Comparison of ENCODE assay signal across 15 cellular contexts in genomic region chr5:33284681-33285080, GRCh38.
A peak's percentile ranks its signal among the peaks of the same experiment; 100 is the strongest.
DNase-seq lines count a peak whose midpoint lies in the region; ATAC-seq, FAIRE-seq and TF ChIP-seq lines count a peak whose summit lies in the region.
"Had no signal": no experiment of that assay in that cellular context is flagged by ENCODE, and none has a peak within 500 bp of the region (broad histone marks: within the 10 kb centered on the region; RNA-seq: fewer than 3 reads in every experiment).

No MANE protein-coding gene starts in this region.

- H3K4me1 Mint-ChIP-seq in astrocyte (ENCODE audit: low read depth, unreplicated experiment): no peaks in the 10 kb centered on the region
- H3K4me1 Mint-ChIP-seq: CD4-positive, CD25-positive, alpha-beta regulatory T cell; H9 had no signal

- no peaks in the 10 kb centered on the region for H4K20me1 ChIP-seq in astrocyte (ENCODE audit: insufficient read depth, low read length)
- H4K20me1 ChIP-seq in smooth muscle cell (ENCODE audit: low read depth): no peaks in the 10 kb centered on the region
- H4K20me1 ChIP-seq: BLaER1 treated with 17β-estradiol and CSF1 and Interleukin-3, amounts not matched to agents 10 nM and 100 nM had no signal

- H3K36me3 ChIP-seq in left ventricle myocardium inferior (no peaks in the 10 kb centered on the region), astrocyte (ENCODE audit: insufficient read depth, low read length) (no peaks in the 10 kb centered on the region), smooth muscle cell (ENCODE audit: low read depth) (no peaks in the 10 kb centered on the region)
- H3K36me3 ChIP-seq: BLaER1 treated with 17β-estradiol and CSF1 and Interleukin-3, amounts not matched to agents 10 nM and 100 nM had no signal

- FAIRE-seq in astrocyte (lab: Jason Lieb, UNC): no peak

- H3K4me3 ChIP-seq in left ventricle myocardium inferior: no peak overlapping the region
- no peak overlapping the region for H3K4me3 ChIP-seq in astrocyte (ENCODE audit: insufficient read depth, low read depth, low read length)
- H3K4me3 ChIP-seq in fibroblast of pulmonary artery (replicated peaks; ENCODE audit: low read depth, low read length): no peak overlapping the region
- H3K4me3 ChIP-seq in smooth muscle cell: no peak overlapping the region
- H3K4me3 ChIP-seq: BLaER1 treated with 17β-estradiol and CSF1 and Interleukin-3, amounts not matched to agents 10 nM and 100 nM; GM23248 had no signal

- H3F3A ChIP-seq in smooth muscle cell (ENCODE audit: low read depth): peaks cover 3% of the 10 kb centered on the region

- no peaks in the 10 kb centered on the region for H3K79me2 ChIP-seq in astrocyte (ENCODE audit: insufficient read depth, low read length)
- no peaks in the 10 kb centered on the region for H3K79me2 ChIP-seq in smooth muscle cell (ENCODE audit: low read depth)

- no peaks in the 10 kb centered on the region for H3K9me3 Mint-ChIP-seq in astrocyte (ENCODE audit: unreplicated experiment)
- H3K9me3 Mint-ChIP-seq: H9 had no signal

- H3K27ac ChIP-seq in left ventricle myocardium inferior (replicated peaks) (peak overlapping the region; percentile 31), astrocyte (ENCODE audit: low read depth, low read length) (no peak overlapping the region), smooth muscle cell (ENCODE audit: low read depth) (no peak overlapping the region)
- H3K27ac ChIP-seq: BLaER1 treated with 17β-estradiol and CSF1 and Interleukin-3, amounts not matched to agents 10 nM and 100 nM; GM23248 had no signal

- H3K27me3 ChIP-seq in left ventricle myocardium inferior (ENCODE audit: low read depth): no peaks in the 10 kb centered on the region
- H3K27me3 ChIP-seq in astrocyte (ENCODE audit: insufficient read depth, low read length): no peaks in the 10 kb centered on the region
- no peaks in the 10 kb centered on the region for H3K27me3 ChIP-seq in smooth muscle cell (ENCODE audit: low read depth)
- H3K27me3 ChIP-seq: BLaER1 treated with 17β-estradiol and CSF1 and Interleukin-3, amounts not matched to agents 10 nM and 100 nM had no signal

- H3K27me3 Mint-ChIP-seq in astrocyte (ENCODE audit: low read depth, unreplicated experiment): no peaks in the 10 kb centered on the region
- H3K27me3 Mint-ChIP-seq: CD4-positive, CD25-positive, alpha-beta regulatory T cell had no signal

- 43% methylated on average over 3 of the region's 3 CpGs for WGBS in smooth muscle cell (ENCODE audit: low lambda C conversion rate)

- H3K4me2 ChIP-seq in astrocyte (ENCODE audit: low read length) (no peak overlapping the region), smooth muscle cell (no peak overlapping the region)
- H3K4me2 ChIP-seq: BLaER1 treated with 17β-estradiol and CSF1 and Interleukin-3, amounts not matched to agents 10 nM and 100 nM had no signal

- no peak for ATAC-seq in Right ventricle myocardium superior (ENCODE audit: poor library complexity)
- no peak for ATAC-seq in HG03354 (IDR thresholded peaks at IDR 0.05; ENCODE audit: poor library complexity, severe bottlenecking, unreplicated experiment)

- H3K4me3 Mint-ChIP-seq in astrocyte (ENCODE audit: unreplicated experiment): no peak overlapping the region
- H3K4me3 Mint-ChIP-seq: CD4-positive, CD25-positive, alpha-beta regulatory T cell; H9 had no signal

- no peaks in the 10 kb centered on the region for H3K36me3 Mint-ChIP-seq in astrocyte (ENCODE audit: low read depth, unreplicated experiment)
- H3K36me3 Mint-ChIP-seq: CD4-positive, CD25-positive, alpha-beta regulatory T cell had no signal

- H3K9ac ChIP-seq in astrocyte (ENCODE audit: low read length) (no peak overlapping the region), smooth muscle cell (ENCODE audit: low read depth) (no peak overlapping the region)
- H3K9ac ChIP-seq: BLaER1 treated with 17β-estradiol and CSF1 and Interleukin-3, amounts not matched to agents 10 nM and 100 nM; GM23248 had no signal

- no peak overlapping the region for H3K27ac Mint-ChIP-seq in astrocyte (ENCODE audit: unreplicated experiment)
- H3K27ac Mint-ChIP-seq: CD4-positive, CD25-positive, alpha-beta regulatory T cell; H9 had no signal

- TF ChIP-seq CTCF in left ventricle myocardium inferior (IDR thresholded peaks at IDR 0.05; ENCODE audit: borderline replicate concordance) (no peak), astrocyte (IDR thresholded peaks at IDR 0.05; ENCODE audit: insufficient read depth, low read depth, low read length) (no peak), fibroblast of pulmonary artery (IDR thresholded peaks at IDR 0.05; ENCODE audit: low read length, missing control alignments) (no peak), smooth muscle cell (IDR thresholded peaks at IDR 0.05; ENCODE audit: borderline replicate concordance, insufficient read depth, poor library complexity, severe bottlenecking) (no peak)

- H2AFZ ChIP-seq in astrocyte (ENCODE audit: low read depth, low read length) (no peak overlapping the region), smooth muscle cell (ENCODE audit: low read depth) (peak overlapping the region; percentile 85)
- H2AFZ ChIP-seq: GM23248 had no signal

- DNase-seq in left ventricle myocardium inferior (no peak), Right ventricle myocardium superior (no peak), astrocyte (ENCODE audit: low read depth) (peak; percentile 56), fibroblast of pulmonary artery (ENCODE audit: low read depth) (peak; percentile 44), smooth muscle cell (lab: John Stamatoyannopoulos, UW; ENCODE audit: unreplicated experiment) (no peak), SHP77 (lab: John Stamatoyannopoulos, UW) (no peak)
- DNase-seq in stimulated activated CD4-positive, alpha-beta T cell treated with anti-CD3 and anti-CD28 coated beads, Interleukin-4, amount 100 ng/mL, for 24 hours: no peak
- DNase-seq: 8988T; ACHN; CD4-positive, CD25-positive, alpha-beta regulatory T cell; DMS53; GM23248; H9 had no signal

- intact Hi-C loops in left ventricle myocardium inferior (cut with micrococcal nuclease): no loop called here
- intact Hi-C loops in Right ventricle myocardium superior (cut with DNase I): no loop called here

- H3K9me3 ChIP-seq in left ventricle myocardium inferior (replicated peaks): no peaks in the 10 kb centered on the region
- H3K9me3 ChIP-seq in astrocyte (ENCODE audit: insufficient read depth, low read depth, low read length): no peaks in the 10 kb centered on the region
- H3K9me3 ChIP-seq in smooth muscle cell (replicated peaks; ENCODE audit: low read depth): no peaks in the 10 kb centered on the region
- H3K9me3 ChIP-seq: BLaER1 treated with 17β-estradiol and CSF1 and Interleukin-3, amounts not matched to agents 10 nM and 100 nM had no signal

- H3K4me1 ChIP-seq in left ventricle myocardium inferior (peaks cover 32% of the 10 kb centered on the region), astrocyte (ENCODE audit: insufficient read depth, low read length) (no peaks in the 10 kb centered on the region), smooth muscle cell (ENCODE audit: low read depth) (peaks cover 5% of the 10 kb centered on the region)
- H3K4me1 ChIP-seq: BLaER1 treated with 17β-estradiol and CSF1 and Interleukin-3, amounts not matched to agents 10 nM and 100 nM had no signal

Comparison
In these comparisons a context has a peak if more than half of its experiments do, and no peak if none do; other contexts are left out.
1. DNase-seq: peak in astrocyte (single experiment) and fibroblast of pulmonary artery (single experiment); none in left ventricle myocardium inferior (single experiment), Right ventricle myocardium superior (single experiment), smooth muscle cell (single experiment), stimulated activated CD4-positive, alpha-beta T cell treated with anti-CD3 and anti-CD28 coated beads, Interleukin-4, amount 100 ng/mL, for 24 hours (single experiment) and SHP77 (0 of 2).